ENCODE assay signal across 16 cellular contexts in genomic region chr12:5506821-5507231, GRCh38.
A peak's percentile ranks its signal among the peaks of the same experiment; 100 is the strongest.
DNase-seq lines count a peak whose midpoint lies in the region; ATAC-seq, FAIRE-seq and TF ChIP-seq lines count a peak whose summit lies in the region.
"Had no signal": no experiment of that assay in that cellular context is flagged by ENCODE, and none has a peak within 500 bp of the region (broad histone marks: within the 10 kb centered on the region; RNA-seq: fewer than 3 reads in every experiment).

No MANE protein-coding gene starts in this region.

- peak; percentile 82 for DNase-seq in AG10803 (ENCODE audit: low read depth)
- DNase-seq in GM04503 (ENCODE audit: low read depth) = peak; percentile 69
- DNase-seq in Right ventricle myocardium superior = peak; percentile 62
- DNase-seq in right lobe of liver = no peak
- DNase-seq in C1 segment of cervical spinal cord (lab: John Stamatoyannopoulos, UW) = no peak
- DNase-seq in NCI-H2227 treated with DMSO at 0.1 percent for 48 hours (lab: John Stamatoyannopoulos, UW) = no peak
- no peak for DNase-seq in RCC 7860 (ENCODE audit: low spot score)
- DNase-seq in HUDEP-2 (lab: John Stamatoyannopoulos, UW; ENCODE audit: unreplicated experiment in 76 of 76) = no peak
- DNase-seq: EL, MG63, NCI-H1092 treated with DMSO at 0.1 percent for 48 hours, NCI-H1694 treated with DMSO at 0.1 percent for 48 hours, NCI-H446, PC-3, SHP77 had no signal

- no peaks in the 10 kb centered on the region for H3K27me3 ChIP-seq in right lobe of liver
- H3K27me3 ChIP-seq: MG63 had no signal

- peak; percentile 81 for ATAC-seq in Right ventricle myocardium superior (ENCODE audit: poor library complexity)
- ATAC-seq in right lobe of liver = peak; percentile 36 to 43 (median 38)
- ATAC-seq: PC-3 had no signal

- no peak for FAIRE-seq in RCC 7860 (lab: Jason Lieb, UNC)
- FAIRE-seq: GM18507 had no signal

- no peak for TF ChIP-seq POLR2A in right lobe of liver (IDR thresholded peaks at IDR 0.05)

- no peak overlapping the region for H3K27ac ChIP-seq in right lobe of liver

- no peaks in the 10 kb centered on the region for H3K36me3 ChIP-seq in right lobe of liver
- H3K36me3 ChIP-seq: MG63 had no signal

- H3K4me3 ChIP-seq in AG10803 (ENCODE audit: low read length) (no peak overlapping the region), right lobe of liver (no peak overlapping the region)
- H3K4me3 ChIP-seq: MG63 had no signal

- no peaks in the 10 kb centered on the region for H3K4me1 ChIP-seq in right lobe of liver

- no peaks in the 10 kb centered on the region for H3K9me3 ChIP-seq in right lobe of liver
- H3K9me3 ChIP-seq: MG63 had no signal

- intact Hi-C loops in Right ventricle myocardium superior (cut with DNase I) = no loop called here
- intact Hi-C loops in right lobe of liver (cut with DNase I) = no loop called here

- WGBS in right lobe of liver (ENCODE audit: insufficient coverage, low coverage, low lambda C conversion rate, missing lambda C conversion rate) = 42% methylated on average over 3 of the region's 6 CpGs

- no peak for TF ChIP-seq CTCF in AG10803 (conservative IDR thresholded peaks at IDR 0.05; ENCODE audit: low read length)
- no peak for TF ChIP-seq CTCF in right lobe of liver (IDR thresholded peaks at IDR 0.05)

Comparison
In these comparisons a context has a peak if more than half of its experiments do, and no peak if none do; other contexts are left out.
1. DNase-seq: peak in AG10803 (single experiment), GM04503 (single experiment) and Right ventricle myocardium superior (single experiment); none in right lobe of liver (0 of 3), C1 segment of cervical spinal cord (0 of 14), NCI-H2227 treated with DMSO at 0.1 percent for 48 hours (single experiment), RCC 7860 (single experiment) and HUDEP-2 (0 of 76).